Comparison of ENCODE assay signal across 8 cellular contexts in the genomic region with DNA sequence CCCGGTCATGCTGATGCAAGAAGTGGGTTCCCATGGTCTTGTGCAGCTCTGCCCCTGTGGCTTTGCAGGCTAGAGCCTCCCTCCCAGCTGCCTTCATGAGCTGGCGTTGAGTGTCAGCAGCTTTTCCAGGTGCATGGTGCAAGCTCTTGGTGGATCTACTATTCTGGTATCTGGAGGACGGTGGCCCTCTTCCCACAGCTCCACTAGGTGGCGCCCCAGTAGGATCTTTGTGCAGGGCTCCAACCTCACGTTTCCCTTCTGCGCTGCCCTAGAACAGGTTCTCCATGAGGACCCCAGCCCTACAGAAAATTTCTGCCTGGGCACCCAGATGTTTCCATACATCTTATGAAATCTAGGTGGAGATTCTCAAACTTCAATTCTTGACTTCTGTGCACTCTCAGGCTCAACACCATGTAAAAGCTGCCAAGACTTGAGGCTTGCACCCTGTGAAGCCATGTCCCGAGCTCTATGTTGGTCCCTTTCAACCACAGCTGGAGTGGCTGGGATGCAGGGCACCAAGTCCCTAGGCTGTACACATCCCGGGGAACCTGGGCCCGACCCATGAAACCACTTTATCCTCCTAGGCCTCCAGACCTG.
A peak's percentile ranks its signal among the peaks of the same experiment; 100 is the strongest.
DNase-seq lines count a peak whose midpoint lies in the region; ATAC-seq, FAIRE-seq and TF ChIP-seq lines count a peak whose summit lies in the region.

No MANE protein-coding gene starts in this region.

- DNase-seq in BE2C (peak; percentile 77), SK-MEL-5 (ENCODE audit: low read depth, low spot score) (peak; percentile 38), left ventricle myocardium superior (peak; percentile 78), H54 (ENCODE audit: insufficient read length, low spot score) (no peak)
- peak; percentile 73 for DNase-seq in activated naive CD4-positive, alpha-beta T cell treated with Interleukin-2 at 50 U/mL for 16 hours
- DNase-seq in stimulated activated CD4-positive, alpha-beta T cell treated with anti-CD3 and anti-CD28 coated beads, Interleukin-15, amount 100 ng/mL, for 24 hours: peak; percentile 84

- no peak for TF ChIP-seq POLR2A in H54 (IDR thresholded peaks at IDR 0.05; ENCODE audit: low read depth, low read length)

- intact Hi-C loops in left ventricle myocardium superior (cut with micrococcal nuclease): no loop called here

- H3K36me3 ChIP-seq in BE2C: no peaks in the 10 kb centered on the region

- peaks cover 19% of the 10 kb centered on the region for H3K27me3 ChIP-seq in BE2C

- H3K9me3 ChIP-seq in BE2C: no peaks in the 10 kb centered on the region

- ATAC-seq in GM18907 (IDR thresholded peaks at IDR 0.05; ENCODE audit: unreplicated experiment) (peak; percentile 90), HG03342 (IDR thresholded peaks at IDR 0.05; ENCODE audit: unreplicated experiment) (peak; percentile 85), left ventricle myocardium superior (peak; percentile 87)

- H3K4me1 ChIP-seq in BE2C: no peaks in the 10 kb centered on the region

- TF ChIP-seq CTCF in BE2C (IDR thresholded peaks at IDR 0.05; ENCODE audit: low read depth, low read length): peak; percentile 79

- no peak overlapping the region for H3K4me3 ChIP-seq in BE2C (ENCODE audit: low read depth, low read length)

- in situ Hi-C loops in SK-MEL-5 (cut with HindIII; ENCODE audit: low pct_unique_long_range_greater_than_20kb, low sequenced_read_pairs): no loop called here

- no peak for FAIRE-seq in H54 (lab: Jason Lieb, UNC)
